ENCODE assay signal across 1 cellular context in genomic region chr5:160008877-160009590, GRCh38.
TF ChIP-seq lines count a peak whose summit lies in the region.

Gene TTC1, plus strand, starts transcription at chr5:160009139. Its CDS starts 1,390 bp downstream, at chr5:160010529.

TF ChIP-seq in HepG2, 621 proteins besides CTCF, POLR2A, EP300 and RAD21 (continued from another document and continues in another):
- TF ChIP-seq KDM3A (CRISPR knock-in tag; IDR thresholded peaks at IDR 0.05; ENCODE audit: low read depth) (no peak), GRHL1 (CRISPR knock-in tag; conservative IDR thresholded peaks at IDR 0.05) (no peak), ZBTB7B (CRISPR knock-in tag; IDR thresholded peaks at IDR 0.05) (no peak), RFX1 (IDR thresholded peaks at IDR 0.05) (no peak), ZNF552 (CRISPR knock-in tag; IDR thresholded peaks at IDR 0.05; ENCODE audit: borderline replicate concordance) (no peak), ZNF24 (IDR thresholded peaks at IDR 0.05) (no peak), GMEB2 (CRISPR knock-in tag; IDR thresholded peaks at IDR 0.05; ENCODE audit: low read depth) (no peak; the same call in 1 of the 2 replicates), WIZ (CRISPR knock-in tag; IDR thresholded peaks at IDR 0.05) (no peak), POLR2AphosphoS5 (IDR thresholded peaks at IDR 0.05; ENCODE audit: low read depth, low read length) (peak; percentile 99), ZNF607 (CRISPR knock-in tag; IDR thresholded peaks at IDR 0.05; ENCODE audit: borderline replicate concordance) (no peak), SUZ12 (IDR thresholded peaks at IDR 0.05; ENCODE audit: low read depth, low read length) (peak; percentile 52; the same call in 1 of the 2 replicates), ZNF616 (CRISPR knock-in tag; IDR thresholded peaks at IDR 0.05; ENCODE audit: low read depth) (no peak), ZBTB43 (CRISPR knock-in tag; conservative IDR thresholded peaks at IDR 0.05) (no peak), SNRNP70 (IDR thresholded peaks at IDR 0.05; ENCODE audit: low read depth, low read length) (no peak), MBNL3 (CRISPR knock-in tag; conservative IDR thresholded peaks at IDR 0.05) (no peak), ZNF414 (CRISPR knock-in tag; IDR thresholded peaks at IDR 0.05) (no peak), CBX5 (CRISPR knock-in tag; IDR thresholded peaks at IDR 0.05; ENCODE audit: borderline replicate concordance) (peak; percentile 29; the same call in 1 of the 2 replicates), ZBTB20 (CRISPR knock-in tag; IDR thresholded peaks at IDR 0.05; ENCODE audit: borderline replicate concordance, low read depth) (no peak), KDM1A (CRISPR knock-in tag; IDR thresholded peaks at IDR 0.05) (no peak), ZNF713 (CRISPR knock-in tag; IDR thresholded peaks at IDR 0.05) (no peak), ZNF891 (CRISPR knock-in tag; IDR thresholded peaks at IDR 0.05) (no peak), GABPA (IDR thresholded peaks at IDR 0.05; ENCODE audit: low read depth, low read length) (peak; percentile 86), GABPA (CRISPR knock-in tag; IDR thresholded peaks at IDR 0.05; ENCODE audit: low read depth) (peak; percentile 97), HES4 (CRISPR knock-in tag; IDR thresholded peaks at IDR 0.05; ENCODE audit: borderline replicate concordance) (no peak), SALL1 (CRISPR knock-in tag; IDR thresholded peaks at IDR 0.05) (peak; percentile 65), ZNF251 (CRISPR knock-in tag; IDR thresholded peaks at IDR 0.05) (no peak), TCF7L2 (IDR thresholded peaks at IDR 0.05; ENCODE audit: low read depth, low read length) (no peak), TCF7 (IDR thresholded peaks at IDR 0.05; ENCODE audit: low read depth) (no peak), NBN (conservative IDR thresholded peaks at IDR 0.05) (no peak), RBFOX2 (IDR thresholded peaks at IDR 0.05; ENCODE audit: low read depth, low read length) (peak; percentile 60), ZNF770 (CRISPR knock-in tag; IDR thresholded peaks at IDR 0.05) (peak; percentile 37; the same call in 1 of the 2 replicates), KAT7 (CRISPR knock-in tag; IDR thresholded peaks at IDR 0.05; ENCODE audit: borderline replicate concordance) (peak; percentile 49; the same call in 1 of the 2 replicates), ZBTB8A (CRISPR knock-in tag; IDR thresholded peaks at IDR 0.05; ENCODE audit: borderline replicate concordance, low read depth) (no peak), ZNF615 (CRISPR knock-in tag; IDR thresholded peaks at IDR 0.05; ENCODE audit: borderline replicate concordance) (no peak), NCOA2 (CRISPR knock-in tag; IDR thresholded peaks at IDR 0.05) (0 out of 2 replicates have a peak, but pooled peaks have one; percentile 26), PITX1 (CRISPR knock-in tag; IDR thresholded peaks at IDR 0.05) (0 out of 2 replicates have a peak, but pooled peaks have one; percentile 22), ZNF670 (CRISPR knock-in tag; IDR thresholded peaks at IDR 0.05; ENCODE audit: borderline replicate concordance) (peak; percentile 77; the same call in 1 of the 2 replicates), ZMYM3 (CRISPR knock-in tag; IDR thresholded peaks at IDR 0.05) (no peak), ZNF34 (CRISPR knock-in tag; IDR thresholded peaks at IDR 0.05; ENCODE audit: borderline replicate concordance) (no peak), ZXDC (CRISPR knock-in tag; IDR thresholded peaks at IDR 0.05) (no peak), ZNF569 (CRISPR knock-in tag; IDR thresholded peaks at IDR 0.05; ENCODE audit: borderline replicate concordance) (no peak), ATAD3A (CRISPR knock-in tag; IDR thresholded peaks at IDR 0.05) (no peak), ZNF609 (CRISPR knock-in tag; IDR thresholded peaks at IDR 0.05; ENCODE audit: borderline replicate concordance) (no peak), REPIN1 (CRISPR knock-in tag; IDR thresholded peaks at IDR 0.05; ENCODE audit: borderline replicate concordance, low read depth) (no peak; the same call in 1 of the 2 replicates), PRDM4 (CRISPR knock-in tag; IDR thresholded peaks at IDR 0.05; ENCODE audit: borderline replicate concordance) (no peak), NFIC (IDR thresholded peaks at IDR 0.05; ENCODE audit: low read length) (no peak), ZNF629 (CRISPR knock-in tag; conservative IDR thresholded peaks at IDR 0.05) (0 out of 2 replicates have a peak, but pooled peaks have one; percentile 5), MED1 (CRISPR knock-in tag; IDR thresholded peaks at IDR 0.05) (peak; percentile 38; the same call in 1 of the 2 replicates), SNAPC2 (CRISPR knock-in tag; IDR thresholded peaks at IDR 0.05) (no peak), POLR2G (IDR thresholded peaks at IDR 0.05; ENCODE audit: low read depth, low read length) (peak; percentile 96), CHD4 (IDR thresholded peaks at IDR 0.05; ENCODE audit: borderline replicate concordance, low read length) (no peak)
